ENCODE assay signal across 22 cellular contexts in genomic region chr4:109238746-109239145, GRCh38.
DNase-seq lines count a peak whose midpoint lies in the region; ATAC-seq, FAIRE-seq and TF ChIP-seq lines count a peak whose summit lies in the region.
"Had no signal": no experiment of that assay in that cellular context is flagged by ENCODE, and none has a peak within 500 bp of the region (broad histone marks: within the 10 kb centered on the region; RNA-seq: fewer than 3 reads in every experiment).

No MANE protein-coding gene starts in this region.

- no peak for FAIRE-seq in GM12878 (lab: Jason Lieb, UNC)
- FAIRE-seq: A549 had no signal

- TF ChIP-seq POLR2A in GM12878 (IDR thresholded peaks at IDR 0.05; ENCODE audit: low read depth, low read length), result no peak

- H3K27me3 ChIP-seq in GM12878 (replicated peaks in 1 of 2; ENCODE audit: control insufficient read depth in 2 of 2, insufficient read depth in 2 of 2, low read length in 1 of 2), result no peaks in the 10 kb centered on the region

- H3K4me3 ChIP-seq in GM12878, result no peak overlapping the region
- H3K4me3 ChIP-seq: A549 had no signal

- TF ChIP-seq RAD21 in GM12878 (IDR thresholded peaks at IDR 0.05; ENCODE audit: insufficient read depth, low read depth, low read length), result no peak

- no peak overlapping the region for H3K4me2 ChIP-seq in GM12878 (ENCODE audit: control insufficient read depth, insufficient read depth)
- H3K4me2 ChIP-seq: A549 had no signal

- WGBS in GM12878 (ENCODE audit: insufficient coverage, insufficient replicate concordance, low lambda C conversion rate, missing lambda C conversion rate), result 17% methylated on average over 2 of the region's 2 CpGs

- POLR2A ChIA-PET in GM12878 (lab: Charles Lee), result interaction anchor here (0.9 kb wide), 1 partner anchor 27 kb away, joined by 3 read pairs; no protein-coding TSS in a partner anchor

- SMC1A ChIA-PET in GM12878 (lab: Charles Lee; ENCODE audit: uncharacterized antibody, unreplicated experiment), result interaction anchor here (1.3 to 3.1 kb wide), 3 partner anchors 9 to 54 kb away, joined by 3 to 15 read pairs (median 11); no protein-coding TSS in a partner anchor

- intact Hi-C loops in GM12878 (cut with micrococcal nuclease; ENCODE audit: unreplicated experiment), result no loop called here

- no peak overlapping the region for H3K9ac ChIP-seq in GM12878 (ENCODE audit: control insufficient read depth, insufficient read depth, low read length)

- in situ Hi-C loops in GM12878 (cut with MboI), result no loop called here

- no peak for TF ChIP-seq CTCF in GM12878 (IDR thresholded peaks at IDR 0.05 in 2 of 3, conservative IDR thresholded peaks at IDR 0.05 in 1 of 3; ENCODE audit: control insufficient read depth in 2 of 3, extremely low read depth in 1 of 3, insufficient read depth in 1 of 3, low read depth in 3 of 3, low read length in 3 of 3)

- DNase-seq in GM12878 (ENCODE audit: low read depth, low spot score) (no peak), SKM-1 (lab: John Stamatoyannopoulos, UW; ENCODE audit: unreplicated experiment) (no peak), LoVo (ENCODE audit: low spot score) (no peak)
- no peak for DNase-seq in stimulated activated CD4-positive, alpha-beta T cell treated with anti-CD3 and anti-CD28 coated beads, Interleukin-4, amount 100 ng/mL, for 24 hours
- DNase-seq: AML-193; CD4-positive, alpha-beta T cell; DMS153; DMS79; GDM1; GOT3; H7; Kasumi-1; KG1 had no signal

- H3K36me3 ChIP-seq in GM12878 (ENCODE audit: control insufficient read depth in 2 of 2, insufficient read depth in 2 of 2, low read length in 1 of 2), result no peaks in the 10 kb centered on the region

- H3K4me1 ChIP-seq in GM12878 (ENCODE audit: control insufficient read depth, insufficient read depth, low read length), result no peaks in the 10 kb centered on the region
- H3K4me1 ChIP-seq: A549 had no signal

- no peak overlapping the region for H2AFZ ChIP-seq in GM12878 (ENCODE audit: control insufficient read depth, low read depth, low read length)

- no peaks in the 10 kb centered on the region for H4K20me1 ChIP-seq in GM12878 (ENCODE audit: control insufficient read depth, insufficient read depth)

- ATAC-seq in GM18508 (IDR thresholded peaks at IDR 0.05; ENCODE audit: insufficient read depth, unreplicated experiment) (peak; percentile 61), GM21423 (IDR thresholded peaks at IDR 0.05; ENCODE audit: unreplicated experiment) (peak; percentile 72), HG03097 (IDR thresholded peaks at IDR 0.05; ENCODE audit: low FRiP score, unreplicated experiment) (peak; percentile 64), GM12878 (peak; percentile 89), GM19397 (IDR thresholded peaks at IDR 0.05; ENCODE audit: unreplicated experiment) (no peak)
- ATAC-seq: A549, HCT116 had no signal

- no peak for TF ChIP-seq EP300 in GM12878 (IDR thresholded peaks at IDR 0.05; ENCODE audit: borderline replicate concordance in 1 of 2, control insufficient read depth in 1 of 2, low read depth in 2 of 2, low read length in 2 of 2)

- no peaks in the 10 kb centered on the region for H3K9me3 ChIP-seq in GM12878 (replicated peaks; ENCODE audit: control insufficient read depth, insufficient read depth, low read length)
- H3K9me3 ChIP-seq: A549 had no signal

- no peaks in the 10 kb centered on the region for H3K79me2 ChIP-seq in GM12878 (ENCODE audit: control insufficient read depth, insufficient read depth, low read length)

- CTCF ChIA-PET in GM12878 (lab: Yijun Ruan, JAX), result interaction anchor here (1.2 to 2.7 kb wide), 2 partner anchors 10 to 55 kb away, joined by 3 to 14 read pairs; no protein-coding TSS in a partner anchor

- no TSS peak for BruUV-seq in GM12878 (replicated peaks; lab: Mats Ljungman, UMichigan)

- H3K27ac ChIP-seq in GM12878 (ENCODE audit: control insufficient read depth, insufficient read depth), result no peak overlapping the region
- H3K27ac ChIP-seq: 22Rv1, A549, C4-2B, HL-60 had no signal

- RAD21 ChIA-PET in GM12878 (lab: Charles Lee; ENCODE audit: unreplicated experiment), result interaction anchor here (1.0 to 1.6 kb wide), 4 partner anchors 9 to 55 kb away, joined by 3 read pairs; no protein-coding TSS in a partner anchor

TF ChIP-seq in GM12878, 131 proteins besides CTCF, POLR2A, EP300 and RAD21:
- TF ChIP-seq RAD51 (IDR thresholded peaks at IDR 0.05) (no peak), MEF2B (IDR thresholded peaks at IDR 0.05; ENCODE audit: partially characterized antibody, poor library complexity, severe bottlenecking) (no peak), MYB (IDR thresholded peaks at IDR 0.05; ENCODE audit: borderline replicate concordance, low read depth, low read length) (no peak)
TF ChIP-seq in GM12878: peak in this region for 0.
